In the genomic region with DNA sequence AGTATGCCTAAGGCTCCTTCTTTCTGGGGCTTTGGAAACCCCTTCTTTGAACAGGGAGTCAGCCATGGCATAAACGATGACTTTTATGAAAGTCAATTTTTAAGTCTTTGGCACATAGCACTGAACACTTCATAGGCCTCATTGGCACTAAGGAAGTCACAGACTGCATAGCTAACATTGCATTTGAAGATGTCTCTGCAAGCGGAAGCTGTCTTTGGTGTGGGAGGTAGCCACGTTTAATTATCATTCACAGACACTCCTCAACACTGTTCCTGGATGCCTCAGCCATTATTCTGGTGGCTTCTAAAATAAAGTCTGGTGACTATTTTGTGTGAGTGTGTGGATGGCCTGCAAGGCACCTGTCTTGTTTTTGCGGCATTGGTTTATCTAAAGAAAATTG, we compare ENCODE assay signal across 22 cellular contexts.
"Had no signal": no experiment of that assay in that cellular context is flagged by ENCODE, and none has a peak within 500 bp of the region (broad histone marks: within the 10 kb centered on the region; RNA-seq: fewer than 3 reads in every experiment).

No MANE protein-coding gene starts in this region.

- ATAC-seq: effector memory CD8-positive, alpha-beta T cell; gastrocnemius medialis; heart right ventricle; left lobe of liver; natural killer cell; right cardiac atrium; stimulated activated effector memory CD8-positive, alpha-beta T cell treated with anti-CD3 and anti-CD28 coated beads, Interleukin-12 subunit alpha, Interleukin-12 subunit beta, amount 100 ng/mL, for 72 hours had no signal

- H3K9me3 Mint-ChIP-seq: effector memory CD8-positive, alpha-beta T cell; natural killer cell; neural crest cell; stimulated activated effector memory CD8-positive, alpha-beta T cell treated with anti-CD3 and anti-CD28 coated beads, Interleukin-12 subunit alpha, Interleukin-12 subunit beta, amount 100 ng/mL, for 72 hours; stimulated activated naive CD8-positive, alpha-beta T cell treated with anti-CD3 and anti-CD28 coated beads, Interleukin-15, Interleukin-2, amounts not matched to agents 100 ng/mL and 50 ng/mL, for 24 hours had no signal

- H3K27me3 ChIP-seq: esophagus muscularis mucosa, gastrocnemius medialis, heart right ventricle, ovary, tibial artery, upper lobe of left lung, uterus had no signal

- H3K36me3 ChIP-seq: esophagus muscularis mucosa, gastrocnemius medialis, heart right ventricle, ovary, tibial artery, upper lobe of left lung, uterus had no signal

- H3K27me3 Mint-ChIP-seq: stimulated activated naive CD8-positive, alpha-beta T cell treated with anti-CD3 and anti-CD28 coated beads, Interleukin-15, Interleukin-2, amounts not matched to agents 100 ng/mL and 50 ng/mL, for 24 hours had no signal

- H3K9me3 ChIP-seq: esophagus muscularis mucosa, gastrocnemius medialis, heart right ventricle, ovary, tibial artery, upper lobe of left lung, uterus had no signal

- DNase-seq: effector memory CD8-positive, alpha-beta T cell; gastrocnemius medialis; heart right ventricle; hypothalamus; islet precursor cell; mammary epithelial cell; natural killer cell; ovary; right cardiac atrium; small intestine; stimulated activated CD4-positive, alpha-beta T cell treated with anti-CD3 and anti-CD28 coated beads, Interleukin-2, amount 100 ng/mL, for 48 hours; stimulated activated CD8-positive, alpha-beta memory T cell treated with anti-CD3 and anti-CD28 coated beads, Interleukin-4, amount 100 ng/mL, for 48 hours; tibial artery; upper lobe of left lung; uterus had no signal

- H3K36me3 Mint-ChIP-seq: natural killer cell; stimulated activated effector memory CD8-positive, alpha-beta T cell treated with anti-CD3 and anti-CD28 coated beads, Interleukin-12 subunit alpha, Interleukin-12 subunit beta, amount 100 ng/mL, for 72 hours had no signal

- H3K4me1 ChIP-seq: gastrocnemius medialis, upper lobe of left lung, uterus had no signal

- H3K4me3 ChIP-seq: esophagus muscularis mucosa, gastrocnemius medialis, heart right ventricle, ovary, tibial artery, upper lobe of left lung, uterus had no signal

- H3K27ac ChIP-seq: epithelial cell of prostate, esophagus muscularis mucosa, gastrocnemius medialis, heart right ventricle, ovary, tibial artery, upper lobe of left lung, uterus had no signal

- H3K27ac Mint-ChIP-seq: effector memory CD8-positive, alpha-beta T cell; natural killer cell; progenitor cell of endocrine pancreas; stimulated activated effector memory CD8-positive, alpha-beta T cell treated with anti-CD3 and anti-CD28 coated beads, Interleukin-12 subunit alpha, Interleukin-12 subunit beta, amount 100 ng/mL, for 72 hours had no signal

- H3K4me1 Mint-ChIP-seq: natural killer cell had no signal

- H3K4me3 Mint-ChIP-seq: effector memory CD8-positive, alpha-beta T cell; natural killer cell; neural crest cell; stimulated activated effector memory CD8-positive, alpha-beta T cell treated with anti-CD3 and anti-CD28 coated beads, Interleukin-12 subunit alpha, Interleukin-12 subunit beta, amount 100 ng/mL, for 72 hours; stimulated activated naive CD8-positive, alpha-beta T cell treated with anti-CD3 and anti-CD28 coated beads, Interleukin-15, Interleukin-2, amounts not matched to agents 100 ng/mL and 50 ng/mL, for 24 hours had no signal
